Comparison of ENCODE assay signal across 18 cellular contexts in the genomic region with DNA sequence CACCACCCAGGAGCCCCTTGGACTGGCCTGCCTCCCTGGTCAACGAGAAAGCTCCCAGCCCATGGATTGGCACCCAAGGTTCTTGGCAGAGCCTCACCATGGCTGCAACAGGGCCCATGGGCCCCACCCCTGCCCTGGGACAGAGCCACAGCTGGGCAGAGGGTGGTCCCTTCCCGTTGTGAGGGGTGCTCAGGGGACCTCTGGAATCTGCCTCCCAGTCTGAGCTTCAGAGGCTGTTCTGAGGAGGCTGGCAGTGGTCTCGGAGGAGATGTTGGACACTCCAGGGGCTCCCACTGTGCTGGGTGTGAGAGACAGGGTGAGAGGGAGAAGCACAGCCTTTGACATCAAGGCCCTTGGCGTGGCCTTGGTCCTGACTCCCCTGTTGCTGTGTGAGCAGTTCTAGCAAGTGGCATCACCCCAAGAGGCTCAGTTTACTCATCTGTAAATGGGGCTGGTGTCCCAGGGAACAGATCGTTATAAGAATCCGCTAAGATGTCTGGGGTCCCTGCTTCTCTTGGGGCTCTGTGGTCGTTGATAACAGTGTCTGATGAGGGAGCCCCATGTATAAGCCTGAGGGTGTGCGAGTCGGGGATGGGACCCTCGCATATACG. TPM values are rescaled to one million over a fixed set of nuclear protein-coding genes. Genes with fewer than 3 reads are reported as not detected.
DNase-seq lines count a peak whose midpoint lies in the region; ATAC-seq, FAIRE-seq and TF ChIP-seq lines count a peak whose summit lies in the region.
"Had no signal": no experiment of that assay in that cellular context is flagged by ENCODE, and none has a peak within 500 bp of the region (broad histone marks: within the 10 kb centered on the region; RNA-seq: fewer than 3 reads in every experiment).

No MANE protein-coding gene starts in this region.

- H2BK20ac ChIP-seq in IMR-90 (ENCODE audit: low read depth, low read length) (no peak overlapping the region), H1 (ENCODE audit: low read length) (peak overlapping the region; percentile 28)

- no peak overlapping the region for H3K14ac ChIP-seq in IMR-90 (replicated peaks; ENCODE audit: low read depth, low read length)
- H3K14ac ChIP-seq in H1 (ENCODE audit: insufficient read length) = no peak overlapping the region

- FAIRE-seq in H1 (lab: Jason Lieb, UNC) = no peak
- FAIRE-seq: A549, G401.6, GM12892, RCC 7860 had no signal

- H2BK15ac ChIP-seq in IMR-90 (ENCODE audit: low read depth, low read length) (no peak overlapping the region), H1 (ENCODE audit: low read length) (peak overlapping the region; percentile 31; the same call in 1 of the 2 replicates)

- no TSS peak for BruUV-seq in IMR-90 (replicated peaks; lab: Mats Ljungman, UMichigan)

- no peak for TF ChIP-seq CTCF in heart right ventricle (IDR thresholded peaks at IDR 0.05)
- TF ChIP-seq CTCF in IMR-90 (conservative IDR thresholded peaks at IDR 0.05; ENCODE audit: low read depth, low read length) = no peak
- TF ChIP-seq CTCF in H1 (IDR thresholded peaks at IDR 0.05; ENCODE audit: control extremely low read depth in 1 of 3, insufficient read depth in 1 of 3, low read depth in 1 of 3, low read length in 3 of 3) = no peak
- TF ChIP-seq CTCF in progenitor cell of endocrine pancreas (IDR thresholded peaks at IDR 0.05; ENCODE audit: unreplicated experiment) = no peak

- H3K56ac ChIP-seq in IMR-90 (ENCODE audit: extremely low read depth, insufficient read depth, low read length) = no peak overlapping the region
- H3K56ac ChIP-seq in H1 (replicated peaks; ENCODE audit: insufficient read length, low read depth, low read length) = no peak overlapping the region

- no peaks in the 10 kb centered on the region for H3K79me2 ChIP-seq in H1 (ENCODE audit: control insufficient read depth in 1 of 2, insufficient read depth in 2 of 2, low read length in 2 of 2)

- intact Hi-C loops in right cardiac atrium (cut with DNase I) (loop anchor here in 2 of 4 donors (5.0 to 10.0 kb wide), 2 partner anchors 110 to 113 kb away; no protein-coding TSS in a partner anchor), heart right ventricle (cut with DNase I) (loop anchor here in 8 of 10 donors (2.0 to 10.0 kb wide), 4 partner anchors 110 to 115 kb away; no protein-coding TSS in a partner anchor), IMR-90 (cut with micrococcal nuclease) (no loop called here)

- 72% methylated on average over 11 of the region's 11 CpGs for WGBS in right cardiac atrium
- 67 to 73% methylated on average over 11 of the region's 11 CpGs for WGBS in heart right ventricle, 2 donors
- 49% methylated on average over 5 of the region's 11 CpGs; no CpG with 5 or more reads in 1 of the 2 experiments for WGBS in IMR-90 (ENCODE audit: extremely low coverage in 2 of 2, insufficient read length in 1 of 2), 2 experiments
- WGBS in H1 (ENCODE audit: extremely low coverage in 1 of 2, insufficient coverage in 1 of 2, insufficient read length in 1 of 2, insufficient replicate concordance in 2 of 2, low coverage in 1 of 2, low lambda C conversion rate in 2 of 2, missing lambda C conversion rate in 1 of 2), 2 experiments = 77% methylated on average over 11 of the region's 11 CpGs; no CpG with 5 or more reads in 1 of the 2 experiments

- no peak for TF ChIP-seq EP300 in H1 (IDR thresholded peaks at IDR 0.05; ENCODE audit: borderline replicate concordance in 1 of 2, low read depth in 2 of 2, low read length in 2 of 2)

- H2BK12ac ChIP-seq in H1 (ENCODE audit: low read depth, low read length) = peak overlapping the region; percentile 21; the same call in 1 of the 2 replicates

- H3K27ac ChIP-seq in right cardiac atrium (ENCODE audit: low read length) (no peak overlapping the region), heart right ventricle (no peak overlapping the region), IMR-90 (ENCODE audit: insufficient read depth, low read length) (no peak overlapping the region), H1 (ENCODE audit: low read depth, low read length) (no peak overlapping the region)
- H3K27ac ChIP-seq: A549 had no signal

- H3K4me3 Mint-ChIP-seq in progenitor cell of endocrine pancreas (ENCODE audit: low read depth) = no peak overlapping the region

- H4K91ac ChIP-seq in IMR-90 (ENCODE audit: insufficient read depth, low read depth, low read length) = no peak overlapping the region
- peak overlapping the region; percentile 3 for H4K91ac ChIP-seq in H1 (replicated peaks; ENCODE audit: insufficient read length, low read length)

- no peak for TF ChIP-seq POLR2A in IMR-90 (IDR thresholded peaks at IDR 0.05; ENCODE audit: low read depth, low read length)
- TF ChIP-seq POLR2A in H1 (IDR thresholded peaks at IDR 0.05; ENCODE audit: control extremely low read depth in 1 of 2, low read depth in 2 of 2, low read length in 2 of 2) = no peak

- H3K4ac ChIP-seq in IMR-90 (ENCODE audit: low read depth, low read length) (no peak overlapping the region), H1 (replicated peaks; ENCODE audit: insufficient read length, low read depth, low read length) (no peak overlapping the region)

- peaks cover 5% of the 10 kb centered on the region; the same call in 1 of the 2 replicates for H3K23me2 ChIP-seq in H1 (ENCODE audit: low read depth, low read length)

- no peaks in the 10 kb centered on the region for H3K9me3 Mint-ChIP-seq in progenitor cell of endocrine pancreas (ENCODE audit: low read depth)

- H3K4me2 ChIP-seq in IMR-90 (ENCODE audit: low read depth, low read length) = no peak overlapping the region
- peak overlapping the region in 1 of 2 experiments; percentile 51; a peak in 2 of 4 replicates for H3K4me2 ChIP-seq in H1 (ENCODE audit: insufficient read depth in 1 of 2, low read depth in 2 of 2, low read length in 2 of 2)

- ATAC-seq in right cardiac atrium = no peak
- ATAC-seq in heart right ventricle = no peak
- ATAC-seq in IMR-90 (ENCODE audit: low read depth) = 0 out of 2 replicates have a peak, but pooled peaks have one; percentile 33

- peak overlapping the region; percentile 91 for H3K27ac Mint-ChIP-seq in progenitor cell of endocrine pancreas

- H2AK5ac ChIP-seq in IMR-90 (ENCODE audit: low read depth, low read length) (no peak overlapping the region), H1 (ENCODE audit: low read depth, low read length) (peak overlapping the region; percentile 65; the same call in 1 of the 2 replicates)

- H4K8ac ChIP-seq in IMR-90 (ENCODE audit: low read depth in 2 of 2, low read length in 2 of 2) (no peak overlapping the region), H1 (ENCODE audit: extremely low read depth, insufficient read depth, low read length) (no peak overlapping the region; the same call in 1 of the 2 replicates)

- peaks cover 28% of the 10 kb centered on the region for H3K4me1 Mint-ChIP-seq in progenitor cell of endocrine pancreas (ENCODE audit: low read depth)

- TF ChIP-seq RAD21 in IMR-90 (IDR thresholded peaks at IDR 0.05; ENCODE audit: low read length) = no peak
- TF ChIP-seq RAD21 in H1 (IDR thresholded peaks at IDR 0.05 in 1 of 2, conservative IDR thresholded peaks at IDR 0.05 in 1 of 2; ENCODE audit: low read depth in 2 of 2, low read length in 2 of 2) = no peak

- H3K9me3 ChIP-seq in right cardiac atrium (ENCODE audit: control insufficient read depth, low read length) = no peaks in the 10 kb centered on the region
- no peaks in the 10 kb centered on the region for H3K9me3 ChIP-seq in heart right ventricle
- H3K9me3 ChIP-seq in IMR-90 (ENCODE audit: control insufficient read depth, insufficient read depth, low read length) = no peaks in the 10 kb centered on the region
- H3K9me3 ChIP-seq in H1 (ENCODE audit: insufficient read depth in 2 of 2, low read depth in 1 of 2, low read length in 1 of 2) = no peaks in the 10 kb centered on the region
- H3K9me3 ChIP-seq: A549 had no signal

- H2BK120ac ChIP-seq in IMR-90 (ENCODE audit: low read depth, low read length) = no peak overlapping the region
- H2BK120ac ChIP-seq in H1 (replicated peaks; ENCODE audit: low read depth, low read length) = no peak overlapping the region

- H2AK9ac ChIP-seq in IMR-90 (replicated peaks; ENCODE audit: low read depth, low read length, poor library complexity) = no peak overlapping the region

- H2AFZ ChIP-seq in IMR-90 (replicated peaks; ENCODE audit: low read length, poor library complexity) (no peak overlapping the region), H1 (ENCODE audit: low read length) (no peak overlapping the region)

- H2BK5ac ChIP-seq in IMR-90 (ENCODE audit: low read depth, low read length, poor library complexity, severe bottlenecking) (no peak overlapping the region), H1 (ENCODE audit: low read depth, low read length) (peak overlapping the region; percentile 14; the same call in 1 of the 2 replicates)

- dilution Hi-C loops in IMR-90 (cut with HindIII; ENCODE audit: low sequenced_read_pairs, unreplicated experiment) = no loop called here

- H3K4me3 ChIP-seq in right cardiac atrium (ENCODE audit: low read length) (no peak overlapping the region), heart right ventricle (no peak overlapping the region), IMR-90 (ENCODE audit: insufficient read depth, low read depth, low read length) (no peak overlapping the region), H1 (ENCODE audit: extremely low read depth in 1 of 4, insufficient read depth in 2 of 4, low read depth in 3 of 4, low read length in 4 of 4) (peak overlapping the region in 1 of 4 experiments; percentile 31; a peak in 2 of 8 replicates)
- H3K4me3 ChIP-seq: A549 had no signal

- CTCF ChIA-PET in IMR-90 (lab: Yijun Ruan, JAX) (interaction anchor here (0.7 kb wide), 1 partner anchor 97 kb away, joined by 3 read pairs; no protein-coding TSS in a partner anchor), H1 (lab: Charles Lee; ENCODE audit: partially characterized antibody) (interaction anchor here (1.0 to 7.4 kb wide), 20 partner anchors 9 to 174 kb away, joined by 3 to 62 read pairs (median 5); no protein-coding TSS in a partner anchor)

- DNase-seq in right cardiac atrium = peak; percentile 5 to 44 (median 20)
- no peak for DNase-seq in heart right ventricle
- no peak for DNase-seq in IMR-90
- DNase-seq in H1 (ENCODE audit: low read depth in 1 of 2, low spot score in 2 of 2) = peak in 1 of 2 experiments; percentile 65
- DNase-seq in progenitor cell of endocrine pancreas (ENCODE audit: low spot score, unreplicated experiment) = no peak
- no peak for DNase-seq in activated effector memory CD4-positive, alpha-beta T cell treated with Interleukin-2 at 50 U/mL for 16 hours
- no peak for DNase-seq in C1 segment of cervical spinal cord (lab: John Stamatoyannopoulos, UW)
- no peak for DNase-seq in HT-29 (ENCODE audit: low spot score)
- DNase-seq: GOT3, MM.1S, NCI-H446 treated with DMSO at 0.1 percent for 48 hours, NCI-H748 treated with DMSO at 0.1 percent for 48 hours, SIG-M5 had no signal

- no peak overlapping the region for H4K5ac ChIP-seq in IMR-90 (ENCODE audit: low read depth, low read length)
- peak overlapping the region; percentile 60 for H4K5ac ChIP-seq in H1 (ENCODE audit: insufficient read length, low read depth, low read length)

- H3K9me1 ChIP-seq in IMR-90 (ENCODE audit: insufficient read depth, low read length) = no peaks in the 10 kb centered on the region

- H3K23ac ChIP-seq in IMR-90 (ENCODE audit: low read depth, low read length) (no peak overlapping the region), H1 (ENCODE audit: insufficient read length) (no peak overlapping the region)

- no peaks in the 10 kb centered on the region for H3K36me3 Mint-ChIP-seq in progenitor cell of endocrine pancreas (ENCODE audit: insufficient read depth)

- peaks cover 11% of the 10 kb centered on the region for H3K27me3 Mint-ChIP-seq in progenitor cell of endocrine pancreas

- no peaks in the 10 kb centered on the region for H3K27me3 ChIP-seq in right cardiac atrium (ENCODE audit: control insufficient read depth, insufficient read depth)
- peaks cover 0 to 50% (median 29%) of the 10 kb centered on the region in 7 donors for H3K27me3 ChIP-seq in heart right ventricle
- H3K27me3 ChIP-seq in IMR-90 (ENCODE audit: control insufficient read depth, insufficient read depth, low read length) = peaks cover 52% of the 10 kb centered on the region
- H3K27me3 ChIP-seq in H1 (replicated peaks in 1 of 4; ENCODE audit: control insufficient read depth in 3 of 4, extremely low read depth in 1 of 4, insufficient read depth in 3 of 4, low read length in 3 of 4) = no peaks in the 10 kb centered on the region

- POLR2A ChIA-PET in IMR-90 (lab: Charles Lee; ENCODE audit: unreplicated experiment) = no interaction called here
- POLR2A ChIA-PET in H1 (lab: Charles Lee; ENCODE audit: partially characterized antibody) = interaction anchor here (0.7 to 1.9 kb wide), 6 partner anchors 15 to 122 kb away, joined by 3 to 8 read pairs (median 4); no protein-coding TSS in a partner anchor

- no peaks in the 10 kb centered on the region for H3K79me1 ChIP-seq in IMR-90 (ENCODE audit: low read depth in 1 of 2, low read length in 2 of 2)
- H3K79me1 ChIP-seq in H1 (ENCODE audit: low read depth, low read length) = no peaks in the 10 kb centered on the region

- H3K9ac ChIP-seq in IMR-90 (ENCODE audit: low read depth, low read length) (no peak overlapping the region), H1 (replicated peaks in 1 of 4; ENCODE audit: extremely low read depth in 1 of 4, low read depth in 3 of 4, low read length in 3 of 4) (no peak overlapping the region)

- in situ Hi-C loops in IMR-90 (cut with MboI; ENCODE audit: low sequenced_read_pairs) = no loop called here

- H3K18ac ChIP-seq in IMR-90 (ENCODE audit: low read depth, low read length) (no peak overlapping the region), H1 (ENCODE audit: extremely low read depth, low read length) (peak overlapping the region; percentile 52)

- no peaks in the 10 kb centered on the region for H3K36me3 ChIP-seq in heart right ventricle
- H3K36me3 ChIP-seq in IMR-90 (ENCODE audit: control insufficient read depth, insufficient read depth, low read length) = no peaks in the 10 kb centered on the region
- no peaks in the 10 kb centered on the region for H3K36me3 ChIP-seq in H1 (ENCODE audit: control insufficient read depth in 2 of 4, insufficient read depth in 4 of 4, low read length in 3 of 4)

- H4K20me1 ChIP-seq in IMR-90 (ENCODE audit: insufficient read depth, low read length) (no peaks in the 10 kb centered on the region), H1 (replicated peaks in 1 of 2; ENCODE audit: control insufficient read depth in 1 of 2, insufficient read depth in 2 of 2, low read length in 2 of 2) (no peaks in the 10 kb centered on the region)

- H3K4me1 ChIP-seq in right cardiac atrium (ENCODE audit: control insufficient read depth, insufficient read depth, low read length) (no peaks in the 10 kb centered on the region), heart right ventricle (no peaks in the 10 kb centered on the region), IMR-90 (ENCODE audit: control insufficient read depth, insufficient read depth, low read length) (no peaks in the 10 kb centered on the region), H1 (replicated peaks in 1 of 4; ENCODE audit: control insufficient read depth in 3 of 4, insufficient read depth in 4 of 4, low read length in 3 of 4) (peaks cover 0 to 21% (median 19%) of the 10 kb centered on the region in 4 experiments; a peak in 6 of 7 replicates)

RNA-seq across cellular contexts. Expression of gene LHX3, which starts 33.0 kb away (rescaled TPM):
- not detected for total RNA-seq in right cardiac atrium
- not detected for polyA plus RNA-seq in right cardiac atrium
- total RNA-seq in heart right ventricle = not detected
- not detected for polyA plus RNA-seq in heart right ventricle
- total RNA-seq in IMR-90 (2012; rRNA removed) = not detected in 2 replicates
- not detected in 2 replicates for polyA plus RNA-seq in IMR-90 (2012; rRNA removed)
- not detected in 2 replicates for polyA plus RNA-seq in IMR-90 (2012; cell fraction: cytosol; rRNA removed)
- polyA plus RNA-seq in IMR-90 (2012; cell fraction: nucleus; rRNA removed; ENCODE audit: low replicate concordance) = 0.02 TPM in 1 of 2 replicates, not detected in the other
- total RNA-seq in H1 (2021; fragmentation: NEBNext Ultra II Directional; extraction: Animal tissue kit (Norgen Biotek cat#: 25700)) = not detected in 2 replicates
- 0.02 and 0.03 TPM in 2 replicates for polyA plus RNA-seq in H1 (2011; rRNA removed)
- not detected for polyA plus RNA-seq in H1 (2011; cell fraction: cytosol; rRNA removed)
- polyA plus RNA-seq in H1 (2011; cell fraction: nucleus; rRNA removed) = 0.20 TPM
- not detected in 4 replicates for polyA plus RNA-seq in H1 (2012, experiment 1 of 2)
- polyA plus RNA-seq in H1 (2012, experiment 2 of 2) = not detected
- not detected for polyA plus RNA-seq in H1 (2013, experiment 1 of 2)
- 0.02 TPM for polyA plus RNA-seq in H1 (2013, experiment 2 of 2)
- not detected in 2 replicates for polyA minus RNA-seq in H1 (2011; rRNA and poly(A)+ RNA removed)
- not detected for polyA minus RNA-seq in H1 (2011; cell fraction: cytosol; rRNA and poly(A)+ RNA removed)
- polyA minus RNA-seq in H1 (2011; cell fraction: nucleus; rRNA and poly(A)+ RNA removed) = 0.30 TPM
- total RNA-seq in progenitor cell of endocrine pancreas = not detected in 2 replicates
- total RNA-seq in HT-29 (2014; rRNA removed; shearing (Covaris generic)) = not detected in 2 replicates
- total RNA-seq: Calu3 had no signal

RNA-seq across cellular contexts. Expression of gene TMEM250, which starts 53.2 kb away (rescaled TPM):
- total RNA-seq in right cardiac atrium = 10 to 100 TPM; 18.5 to 25.5 (median 20.9) TPM
- 16.5 TPM for polyA plus RNA-seq in right cardiac atrium
- 10 to 100 TPM; 12.7 to 24.3 (median 15.4) TPM for total RNA-seq in heart right ventricle
- polyA plus RNA-seq in heart right ventricle = 10 to 100 TPM in 1 of 2 donors, 1 to 10 TPM in 1; 9.7 to 26.4 TPM
- total RNA-seq in IMR-90 (2012; rRNA removed) = 12.5 and 14.0 TPM in 2 replicates
- 17.5 and 18.6 TPM in 2 replicates for polyA plus RNA-seq in IMR-90 (2012; rRNA removed)
- 29.9 and 32.6 TPM in 2 replicates for polyA plus RNA-seq in IMR-90 (2012; cell fraction: cytosol; rRNA removed)
- polyA plus RNA-seq in IMR-90 (2012; cell fraction: nucleus; rRNA removed; ENCODE audit: low replicate concordance) = 12.4 and 30.2 TPM in 2 replicates
- total RNA-seq in H1 (2021; fragmentation: NEBNext Ultra II Directional; extraction: Animal tissue kit (Norgen Biotek cat#: 25700)) = 34.9 and 35.3 TPM in 2 replicates
- polyA plus RNA-seq in H1 (2011; rRNA removed) = 22.3 and 36.1 TPM in 2 replicates
- polyA plus RNA-seq in H1 (2011; cell fraction: cytosol; rRNA removed) = 29.7 TPM
- 51.9 TPM for polyA plus RNA-seq in H1 (2011; cell fraction: nucleus; rRNA removed)
- 27.3 to 39.7 TPM (median 36.4 TPM) in 4 replicates for polyA plus RNA-seq in H1 (2012, experiment 1 of 2)
- 42.5 TPM for polyA plus RNA-seq in H1 (2012, experiment 2 of 2)
- 22.7 TPM for polyA plus RNA-seq in H1 (2013, experiment 1 of 2)
- polyA plus RNA-seq in H1 (2013, experiment 2 of 2) = 22.4 TPM
- 16.0 TPM in 2 replicates for polyA minus RNA-seq in H1 (2011; rRNA and poly(A)+ RNA removed)
- 31.0 TPM for polyA minus RNA-seq in H1 (2011; cell fraction: cytosol; rRNA and poly(A)+ RNA removed)
- polyA minus RNA-seq in H1 (2011; cell fraction: nucleus; rRNA and poly(A)+ RNA removed) = 33.8 TPM
- 39.2 and 39.5 TPM in 2 replicates for total RNA-seq in progenitor cell of endocrine pancreas
- total RNA-seq in HT-29 (2014; rRNA removed; shearing (Covaris generic)) = 93.4 and 109 TPM in 2 replicates

Comparison
In these comparisons a context has a peak if more than half of its experiments do, and no peak if none do; other contexts are left out.
1. DNase-seq: peak in right cardiac atrium (3 of 3); none in heart right ventricle (0 of 2), IMR-90 (single experiment), progenitor cell of endocrine pancreas (single experiment), activated effector memory CD4-positive, alpha-beta T cell treated with Interleukin-2 at 50 U/mL for 16 hours (single experiment), C1 segment of cervical spinal cord (0 of 14) and HT-29 (single experiment).